24 cellular contexts compared by ENCODE assay signal in genomic region chr3:124456506-124456905, GRCh38.
"Had no signal": no experiment of that assay in that cellular context is flagged by ENCODE, and none has a peak within 500 bp of the region (broad histone marks: within the 10 kb centered on the region; RNA-seq: fewer than 3 reads in every experiment).

No MANE protein-coding gene starts in this region.

- H3K27ac ChIP-seq: coronary artery, epithelial cell of prostate, hepatocyte, lower lobe of right lung, stomach, suprapubic skin, tibial nerve, WERI-Rb-1 had no signal

- H3K4me1 ChIP-seq: lower lobe of right lung, stomach, suprapubic skin, tibial nerve had no signal

- H3K4me3 ChIP-seq: coronary artery, hepatocyte, lower lobe of right lung, stomach, suprapubic skin, tibial nerve had no signal

- ATAC-seq: activated CD8-positive, alpha-beta memory T cell treated with anti-CD3 and anti-CD28 coated beads, Interleukin-2, amount 10 ng/mL, durations not matched to agents 7 days and 5 days; activated CD8-positive, alpha-beta T cell treated with anti-CD3 and anti-CD28 coated beads for 36 hours; lower lobe of right lung; sciatic nerve; stimulated activated memory B cell treated with anti-CD40 and anti-IgM and Interleukin-4, amounts not matched to agents 10 μg/mL and 1 μg/mL and 100 μg/mL, for 72 hours had no signal

- H2AFZ ChIP-seq: hepatocyte had no signal

- H3K79me2 ChIP-seq: hepatocyte had no signal

- DNase-seq: activated CD4-positive, alpha-beta T cell treated with anti-CD3 and anti-CD28 coated beads, Interleukin-2, amount 10 ng/mL, durations not matched to agents 7 days and 5 days; activated CD4-positive, CD25-positive, alpha-beta regulatory T cell treated with anti-CD3 and anti-CD28 coated beads, Interleukin-2, amount 50 U/mL, for 72 hours; activated CD8-positive, alpha-beta memory T cell treated with anti-CD3 and anti-CD28 coated beads, Interleukin-2, amount 10 ng/mL, durations not matched to agents 7 days and 5 days; activated CD8-positive, alpha-beta T cell treated with anti-CD3 and anti-CD28 coated beads for 36 hours; activated effector memory CD4-positive, alpha-beta T cell treated with anti-CD3 and anti-CD28 coated beads, Interleukin-2, amount 50 U/mL, for 16 hours; activated naive CD4-positive, alpha-beta T cell treated with anti-CD3 and anti-CD28 coated beads, Interleukin-2, amount 10 ng/mL, durations not matched to agents 7 days and 5 days; activated T-cell treated with anti-CD3 and anti-CD28 coated beads for 4 hours; amygdala; immature natural killer cell; lower lobe of right lung; naive B cell; occipital lobe; posterior cingulate gyrus; small intestine; stimulated activated CD4-positive, alpha-beta T cell treated with anti-CD3 and anti-CD28 coated beads, Interleukin-15, amount 100 ng/mL, for 24 hours; stomach; WERI-Rb-1 had no signal

- H3K9me3 ChIP-seq: lower lobe of right lung, stomach, suprapubic skin, tibial nerve had no signal

- H3K27me3 ChIP-seq: hepatocyte, stomach, suprapubic skin, tibial nerve had no signal

- FAIRE-seq: small intestine had no signal

- H3K4me2 ChIP-seq: hepatocyte had no signal

- H3K36me3 ChIP-seq: lower lobe of right lung, suprapubic skin, tibial nerve, WERI-Rb-1 had no signal
